Comparison of ENCODE assay signal across 8 cellular contexts in genomic region chr4:76306882-76307669, GRCh38. TPM values are rescaled to one million over a fixed set of nuclear protein-coding genes. Genes with fewer than 3 reads are reported as not detected.
DNase-seq lines count a peak whose midpoint lies in the region; ATAC-seq and FAIRE-seq lines count a peak whose summit lies in the region.

No MANE protein-coding gene starts in this region.

- FAIRE-seq in small intestine (lab: Jason Lieb, UNC): no peak

- WGBS in small intestine, 3 donors: 3 to 9% (median 6%) methylated on average over 35 to 37 of the region's 37 CpGs

- peak; percentile 22 to 29 for DNase-seq in AML-193 (lab: John Stamatoyannopoulos, UW)
- peak; percentile 60 for DNase-seq in RPMI7951 (ENCODE audit: low read depth)
- no peak for DNase-seq in central memory CD8-positive, alpha-beta T cell (ENCODE audit: low spot score in 2 of 2)
- DNase-seq in islet precursor cell: peak; percentile 88
- peak; percentile 71 for DNase-seq in small intestine
- DNase-seq in germinal center (ENCODE audit: low spot score): no peak

- H3K27me3 Mint-ChIP-seq in central memory CD8-positive, alpha-beta T cell: no peaks in the 10 kb centered on the region

- peaks cover 5% of the 10 kb centered on the region in 2 donors for H3K4me1 ChIP-seq in small intestine (ENCODE audit: control insufficient read depth in 2 of 2, insufficient read depth in 1 of 2, low read depth in 1 of 2, low read length in 1 of 2)

- H3K36me3 Mint-ChIP-seq in central memory CD8-positive, alpha-beta T cell (ENCODE audit: insufficient read depth): peaks cover 3% of the 10 kb centered on the region

- H3K27ac Mint-ChIP-seq in central memory CD8-positive, alpha-beta T cell (ENCODE audit: low read depth): peak overlapping the region; percentile 47

- H3K27me3 ChIP-seq in small intestine (ENCODE audit: control insufficient read depth in 2 of 2, insufficient read depth in 2 of 2, low read length in 2 of 2): no peaks in the 10 kb centered on the region

- ATAC-seq in GM21723 (IDR thresholded peaks at IDR 0.05; ENCODE audit: unreplicated experiment): peak; percentile 42
- ATAC-seq in central memory CD8-positive, alpha-beta T cell (replicated peaks; ENCODE audit: extremely low read depth, poor library complexity, severe bottlenecking): no peak
- no peak for ATAC-seq in HG03442 (IDR thresholded peaks at IDR 0.05; ENCODE audit: unreplicated experiment)

- H3K4me3 ChIP-seq in small intestine (ENCODE audit: low read depth in 1 of 2, low read length in 2 of 2): peak overlapping the region; percentile 56 to 75

- peak overlapping the region; percentile 65 to 85 for H3K27ac ChIP-seq in small intestine (ENCODE audit: low read depth in 1 of 2, low read length in 1 of 2)

- H3K9me3 Mint-ChIP-seq in central memory CD8-positive, alpha-beta T cell: no peaks in the 10 kb centered on the region

- H3K36me3 ChIP-seq in small intestine (ENCODE audit: control insufficient read depth in 2 of 2, insufficient read depth in 2 of 2, low read length in 2 of 2): no peaks in the 10 kb centered on the region

- peaks cover 40% of the 10 kb centered on the region for H3K4me1 Mint-ChIP-seq in central memory CD8-positive, alpha-beta T cell

- H3K9me3 ChIP-seq in small intestine (ENCODE audit: control insufficient read depth, low read depth): no peaks in the 10 kb centered on the region

- H3K4me3 Mint-ChIP-seq in central memory CD8-positive, alpha-beta T cell: peak overlapping the region; percentile 79

RNA-seq across cellular contexts. Expression of gene STBD1, which starts 0.5 kb away (rescaled TPM):
- total RNA-seq in RPMI7951 (2014; rRNA removed; shearing (Covaris generic)): 10.1 and 12.0 TPM in 2 replicates
- 1 to 10 TPM; 4.9 to 9.5 (median 8.3) TPM for polyA plus RNA-seq in small intestine

RNA-seq across cellular contexts. Expression of gene FAM47E, which starts 55.6 kb away (rescaled TPM):
- 0.20 and 1.4 TPM in 2 replicates for total RNA-seq in RPMI7951 (2014; rRNA removed; shearing (Covaris generic))
- 1 to 10 TPM; 1.8 to 7.6 (median 3.0) TPM for polyA plus RNA-seq in small intestine

Comparison
In these comparisons a context has a peak if more than half of its experiments do, and no peak if none do; other contexts are left out.
1. DNase-seq: peak in AML-193 (2 of 2), RPMI7951 (single experiment), islet precursor cell (single experiment) and small intestine (single experiment); none in central memory CD8-positive, alpha-beta T cell (0 of 2) and germinal center (single experiment).